8 cellular contexts compared by ENCODE assay signal in genomic region chr13:52171686-52172085, GRCh38. TPM values are rescaled to one million over a fixed set of nuclear protein-coding genes. Genes with fewer than 3 reads are reported as not detected.
DNase-seq lines count a peak whose midpoint lies in the region; ATAC-seq, FAIRE-seq and TF ChIP-seq lines count a peak whose summit lies in the region.
"Not testable (repeated sequence)": the region's sequence is repeated elsewhere in the genome, so short reads cannot be mapped to it uniquely, and the experiment has no call there.
"Had no signal": no experiment of that assay in that cellular context is flagged by ENCODE, and none has a peak within 500 bp of the region (broad histone marks: within the 10 kb centered on the region; RNA-seq: fewer than 3 reads in every experiment).

No MANE protein-coding gene starts in this region.

- POLR2A ChIA-PET in activated CD8-positive, alpha-beta T cell treated with anti-CD3 and anti-CD28 coated beads for 36 hours (lab: Charles Lee), result interaction anchor here (0.7 kb wide), 1 partner anchor 12 kb away, joined by 3 read pairs; no protein-coding TSS in a partner anchor

- H3K4me3 Mint-ChIP-seq in activated CD8-positive, alpha-beta T cell treated with anti-CD3 and anti-CD28 coated beads for 36 hours; activated naive CD8-positive, alpha-beta T cell; stimulated activated memory B cell treated with anti-CD40 and anti-IgM and Interleukin-4, amounts not matched to agents 10 μg/mL and 1 μg/mL and 100 μg/mL, for 72 hours: not testable (repeated sequence)

- DNase-seq in H54 (ENCODE audit: insufficient read length, low spot score); activated CD8-positive, alpha-beta T cell treated with anti-CD3 and anti-CD28 coated beads for 36 hours; caudate nucleus (lab: John Stamatoyannopoulos, UW): not testable (repeated sequence)

- H3K4me1 ChIP-seq in liver (ENCODE audit: control insufficient read depth in 4 of 4, insufficient read depth in 4 of 4, low read length in 3 of 4), result peaks cover 2 to 23% (median 17%) of the 10 kb centered on the region in 4 donors

- not testable (repeated sequence) for H3K4me1 Mint-ChIP-seq in activated CD8-positive, alpha-beta T cell treated with anti-CD3 and anti-CD28 coated beads for 36 hours (ENCODE audit: low read depth); activated naive CD8-positive, alpha-beta T cell (ENCODE audit: low read depth)
- H3K4me1 Mint-ChIP-seq in stimulated activated memory B cell treated with anti-CD40 and anti-IgM and Interleukin-4, amounts not matched to agents 10 μg/mL and 1 μg/mL and 100 μg/mL, for 72 hours, result peaks cover 15% of the 10 kb centered on the region

- H3K9ac ChIP-seq in liver (ENCODE audit: low read depth in 1 of 2, low read length in 2 of 2), result peak overlapping the region in 1 of 2 donors; percentile 22

- FAIRE-seq in H54 (lab: Jason Lieb, UNC), result peak; percentile 64

- TF ChIP-seq CTCF in activated CD8-positive, alpha-beta T cell treated with anti-CD3 and anti-CD28 coated beads for 36 hours (IDR thresholded peaks at IDR 0.05); liver (IDR thresholded peaks at IDR 0.05; ENCODE audit: low read depth, low read length, missing input control): not testable (repeated sequence)

- not testable (repeated sequence) for H3K36me3 Mint-ChIP-seq in activated CD8-positive, alpha-beta T cell treated with anti-CD3 and anti-CD28 coated beads for 36 hours (ENCODE audit: low read depth); activated naive CD8-positive, alpha-beta T cell
- H3K36me3 Mint-ChIP-seq in stimulated activated memory B cell treated with anti-CD40 and anti-IgM and Interleukin-4, amounts not matched to agents 10 μg/mL and 1 μg/mL and 100 μg/mL, for 72 hours, result peaks cover 45% of the 10 kb centered on the region

- intact Hi-C loops in activated CD8-positive, alpha-beta T cell treated with anti-CD3 and anti-CD28 coated beads for 36 hours (cut with micrococcal nuclease), result not testable (repeated sequence)

- WGBS in liver, result 56% methylated on average over 1 of the region's 1 CpG

- H3K9me3 ChIP-seq in liver (ENCODE audit: control insufficient read depth in 4 of 4, low read length in 3 of 4), result not testable (repeated sequence)

- H3K27me3 ChIP-seq in liver (ENCODE audit: control insufficient read depth in 4 of 4, insufficient read depth in 4 of 4, low read length in 3 of 4), result not testable (repeated sequence)

- not testable (repeated sequence) for ATAC-seq in activated CD8-positive, alpha-beta T cell treated with anti-CD3 and anti-CD28 coated beads for 36 hours; stimulated activated memory B cell treated with anti-CD40 and anti-IgM and Interleukin-4, amounts not matched to agents 10 μg/mL and 1 μg/mL and 100 μg/mL, for 72 hours
- ATAC-seq in esophagus mucosa, result peak; percentile 53

- H3K9me3 Mint-ChIP-seq in activated CD8-positive, alpha-beta T cell treated with anti-CD3 and anti-CD28 coated beads for 36 hours; activated naive CD8-positive, alpha-beta T cell (ENCODE audit: low read depth); stimulated activated memory B cell treated with anti-CD40 and anti-IgM and Interleukin-4, amounts not matched to agents 10 μg/mL and 1 μg/mL and 100 μg/mL, for 72 hours: not testable (repeated sequence)

- not testable (repeated sequence) for H3K4me3 ChIP-seq in liver (ENCODE audit: low read depth in 1 of 3, low read length in 3 of 3)

- CTCF ChIA-PET in activated CD8-positive, alpha-beta T cell treated with anti-CD3 and anti-CD28 coated beads for 36 hours (lab: Charles Lee), result not testable (repeated sequence)

- TF ChIP-seq RAD21 in liver (IDR thresholded peaks at IDR 0.05), result not testable (repeated sequence)

- TF ChIP-seq POLR2A in H54 (IDR thresholded peaks at IDR 0.05; ENCODE audit: low read depth, low read length), result not testable (repeated sequence)

- H3K27ac Mint-ChIP-seq in activated CD8-positive, alpha-beta T cell treated with anti-CD3 and anti-CD28 coated beads for 36 hours, result peak overlapping the region; percentile 1
- H3K27ac Mint-ChIP-seq in activated naive CD8-positive, alpha-beta T cell, result peak overlapping the region; percentile 4
- peak overlapping the region; percentile 54 for H3K27ac Mint-ChIP-seq in stimulated activated memory B cell treated with anti-CD40 and anti-IgM and Interleukin-4, amounts not matched to agents 10 μg/mL and 1 μg/mL and 100 μg/mL, for 72 hours

- H3K36me3 ChIP-seq in liver (ENCODE audit: control insufficient read depth in 4 of 4, insufficient read depth in 3 of 4, low read depth in 1 of 4, low read length in 3 of 4), result not testable (repeated sequence)

- H3K27me3 Mint-ChIP-seq in activated CD8-positive, alpha-beta T cell treated with anti-CD3 and anti-CD28 coated beads for 36 hours; activated naive CD8-positive, alpha-beta T cell; stimulated activated memory B cell treated with anti-CD40 and anti-IgM and Interleukin-4, amounts not matched to agents 10 μg/mL and 1 μg/mL and 100 μg/mL, for 72 hours: not testable (repeated sequence)

- H3K27ac ChIP-seq in caudate nucleus (ENCODE audit: low read depth, low read length) (peak overlapping the region; percentile 89), liver (ENCODE audit: low read depth in 1 of 2, low read length in 2 of 2) (peak overlapping the region; percentile 18 to 46)

TF ChIP-seq in liver, 16 proteins besides CTCF, POLR2A, EP300 and RAD21:
- peak in 1 of 2 donors; percentile 42 for TF ChIP-seq RXRA (IDR thresholded peaks at IDR 0.05)
- peak; percentile 20 to 41 for TF ChIP-seq HNF4A (conservative IDR thresholded peaks at IDR 0.05)
- TF ChIP-seq JUND (IDR thresholded peaks at IDR 0.05), result peak in 1 of 2 donors; percentile 27
- peak; percentile 19 for TF ChIP-seq SP1 (IDR thresholded peaks at IDR 0.05)
- TF ChIP-seq ATF3 (IDR thresholded peaks at IDR 0.05), result peak; percentile 4
TF ChIP-seq in liver: peak in this region for 5; not testable (repeated sequence) for 11.

RNA-seq across cellular contexts. Expression of gene NEK3, which starts 12.3 kb away (rescaled TPM):
- 1 to 10 TPM; 1.5 to 1.9 TPM for total RNA-seq in activated CD8-positive, alpha-beta T cell treated with anti-CD3 and anti-CD28 coated beads for 36 hours
- total RNA-seq in esophagus mucosa (4.3 TPM), liver (1 to 10 TPM; 3.0 to 4.4 TPM)
- polyA plus RNA-seq in liver, result 1 to 10 TPM; 3.6 to 4.3 TPM

RNA-seq across cellular contexts. Expression of gene NEK5, which starts 42.8 kb away (rescaled TPM):
- under 1 TPM; 0.11 to 0.16 TPM for total RNA-seq in activated CD8-positive, alpha-beta T cell treated with anti-CD3 and anti-CD28 coated beads for 36 hours
- total RNA-seq in esophagus mucosa, result 0.16 TPM
- under 1 TPM; 0.08 to 0.23 TPM for total RNA-seq in liver
- polyA plus RNA-seq in liver, result under 1 TPM in 1 of 2 donors, not detected in 1; 0.63 TPM
- total RNA-seq: CD8-positive, alpha-beta T cell had no signal

Comparison
In these comparisons a context has a peak if more than half of its experiments do, and no peak if none do; other contexts are left out.
1. H3K27ac Mint-ChIP-seq: peak in every context shown above with its lines; median percentile 54 in stimulated activated memory B cell treated with anti-CD40 and anti-IgM and Interleukin-4, amounts not matched to agents 10 μg/mL and 1 μg/mL and 100 μg/mL, for 72 hours; 4 in activated naive CD8-positive, alpha-beta T cell; 1 in activated CD8-positive, alpha-beta T cell treated with anti-CD3 and anti-CD28 coated beads for 36 hours.